ENCODE assay signal across 7 cellular contexts in the genomic region with DNA sequence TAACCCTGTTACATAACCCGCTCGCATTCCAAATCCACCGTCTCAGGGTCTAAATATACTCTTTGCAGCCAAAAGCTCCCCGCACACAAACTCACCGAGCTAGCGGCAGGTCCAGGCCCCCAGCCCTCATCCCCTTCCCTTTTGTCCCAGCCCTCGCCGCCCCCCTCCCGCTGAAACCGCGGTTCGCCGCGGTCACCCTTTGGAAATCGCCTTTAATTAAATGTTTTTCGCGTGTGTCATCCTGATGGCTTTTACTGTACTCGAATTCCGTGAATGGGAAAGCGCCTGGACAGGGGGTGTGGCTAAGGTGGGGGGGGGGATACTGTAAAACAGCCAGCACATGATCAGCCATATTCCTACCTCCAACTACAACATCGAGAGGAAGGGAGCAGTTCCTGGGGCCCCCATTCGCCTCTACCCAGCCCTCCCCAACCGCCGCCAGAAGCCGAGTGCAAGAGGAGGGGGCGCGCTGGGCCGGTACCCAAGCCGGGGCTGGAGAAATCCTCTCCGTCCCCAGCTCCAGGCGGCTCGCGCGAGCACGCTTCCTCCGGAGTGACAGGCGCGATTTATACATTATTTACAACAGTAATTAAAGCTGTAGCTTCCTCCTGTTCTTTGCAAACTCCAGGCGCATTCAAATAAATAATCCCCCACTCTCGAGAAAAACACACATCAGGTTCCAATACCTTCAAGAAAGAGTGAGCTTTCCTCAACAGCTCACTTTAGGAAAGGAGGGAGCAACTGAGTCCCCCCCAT. TPM values are rescaled to one million over a fixed set of nuclear protein-coding genes. Genes with fewer than 3 reads are reported as not detected.
DNase-seq lines count a peak whose midpoint lies in the region; TF ChIP-seq lines count a peak whose summit lies in the region.

No MANE protein-coding gene starts in this region.

- DNase-seq in EH (ENCODE audit: low read depth), result peak; percentile 77
- DNase-seq in NCI-H1092 (lab: John Stamatoyannopoulos, UW), result peak; percentile 22
- peak; percentile 50 to 59 for DNase-seq in cardiac fibroblast (ENCODE audit: low read depth in 2 of 2)
- peak; percentile 34 for DNase-seq in kidney epithelial cell (ENCODE audit: low read depth)
- no peak for DNase-seq in stimulated activated CD4-positive, alpha-beta T cell treated with anti-CD3 and anti-CD28 coated beads, Interleukin-12 subunit alpha, Interleukin-12 subunit beta, amount 100 ng/mL, for 4 hours
- DNase-seq in NAMALWA (ENCODE audit: low spot score), result no peak

- no peak for TF ChIP-seq CTCF in cardiac fibroblast (IDR thresholded peaks at IDR 0.05; ENCODE audit: low read depth, low read length)
- no peak for TF ChIP-seq CTCF in kidney epithelial cell (IDR thresholded peaks at IDR 0.05; ENCODE audit: insufficient read depth, low read length, poor library complexity, severe bottlenecking)

- peak overlapping the region; percentile 42 to 62 for H3K9ac ChIP-seq in stomach smooth muscle (ENCODE audit: low read length in 2 of 2)

- peaks cover 18% of the 10 kb centered on the region for H3K27me3 ChIP-seq in kidney epithelial cell (ENCODE audit: control insufficient read depth, insufficient read depth, low read length)
- no peaks in the 10 kb centered on the region for H3K27me3 ChIP-seq in stomach smooth muscle (ENCODE audit: control insufficient read depth in 1 of 2, insufficient read depth in 2 of 2, low read length in 2 of 2)

- H3K4me1 ChIP-seq in stomach smooth muscle (ENCODE audit: control insufficient read depth, insufficient read depth, low read length), result peaks cover 11% of the 10 kb centered on the region

- H3K36me3 ChIP-seq in kidney epithelial cell (ENCODE audit: control insufficient read depth, insufficient read depth, low read length) (no peaks in the 10 kb centered on the region), stomach smooth muscle (ENCODE audit: control insufficient read depth in 2 of 2, insufficient read depth in 2 of 2, low read length in 2 of 2) (no peaks in the 10 kb centered on the region)

- peak overlapping the region; percentile 6 for H3K27ac ChIP-seq in stomach smooth muscle (ENCODE audit: low read length)

- H3K9me3 ChIP-seq in stomach smooth muscle (ENCODE audit: control insufficient read depth in 2 of 2, low read length in 2 of 2), result no peaks in the 10 kb centered on the region

- H3K4me3 ChIP-seq in cardiac fibroblast (replicated peaks in 1 of 2; ENCODE audit: low read depth in 2 of 2, low read length in 2 of 2), result peak overlapping the region; percentile 71 to 73
- H3K4me3 ChIP-seq in kidney epithelial cell (ENCODE audit: low read depth, low read length), result peak overlapping the region; percentile 68
- peak overlapping the region; percentile 68 to 84 for H3K4me3 ChIP-seq in stomach smooth muscle (ENCODE audit: low read length in 2 of 2)

RNA-seq across cellular contexts. Expression of gene RORA, which starts 1.7 kb away (rescaled TPM):
- total RNA-seq in kidney epithelial cell, result 2.8 and 3.6 TPM in 2 replicates

Comparison
In these comparisons a context has a peak if more than half of its experiments do, and no peak if none do; other contexts are left out.
1. DNase-seq: peak in EH (single experiment), NCI-H1092 (single experiment), cardiac fibroblast (2 of 2) and kidney epithelial cell (single experiment); none in stimulated activated CD4-positive, alpha-beta T cell treated with anti-CD3 and anti-CD28 coated beads, Interleukin-12 subunit alpha, Interleukin-12 subunit beta, amount 100 ng/mL, for 4 hours (single experiment) and NAMALWA (single experiment).
2. Peak in every context shown above with its lines, with median percentiles within 50 percentile points of each other: H3K4me3 ChIP-seq.